In genomic region chr2:112483047-112483473, GRCh38 we compare ENCODE assay signal across 8 cellular contexts. TPM values are rescaled to one million over a fixed set of nuclear protein-coding genes. Genes with fewer than 3 reads are reported as not detected.
DNase-seq lines count a peak whose midpoint lies in the region; ATAC-seq, FAIRE-seq and TF ChIP-seq lines count a peak whose summit lies in the region.

No MANE protein-coding gene starts in this region.

- FAIRE-seq in HTR-8/SVneo (lab: Jason Lieb, UNC) (peak; percentile 69), urothelium cell line (lab: Jason Lieb, UNC) (no peak)

- TF ChIP-seq CTCF in dorsolateral prefrontal cortex (IDR thresholded peaks at IDR 0.05 in 54 of 56, conservative IDR thresholded peaks at IDR 0.05 in 2 of 56; ENCODE audit: low read depth in 1 of 56, partially characterized antibody in 56 of 56) = no peak

- DNase-seq in DMS153 treated with DMSO at 0.1 percent for 48 hours (lab: John Stamatoyannopoulos, UW; ENCODE audit: unreplicated experiment) = peak; percentile 15
- DNase-seq in HTR-8/SVneo (ENCODE audit: insufficient read length, low spot score) = peak; percentile 71
- peak; percentile 66 for DNase-seq in SK-N-DZ (ENCODE audit: low spot score)
- DNase-seq in dorsolateral prefrontal cortex = peak in 4 of 10 donors; percentile 11 to 53 (median 51)
- DNase-seq in urothelium cell line (ENCODE audit: low spot score) = peak; percentile 75
- DNase-seq in effector CD4-positive, alpha-beta T cell = no peak

- peaks cover 45% of the 10 kb centered on the region for H3K36me3 ChIP-seq in mesodermal cell (ENCODE audit: control insufficient read depth, insufficient read depth, low read length)

- peak overlapping the region; percentile 53 to 98 (median 90) for H3K4me3 ChIP-seq in dorsolateral prefrontal cortex
- peak overlapping the region; percentile 86 for H3K4me3 ChIP-seq in mesodermal cell (ENCODE audit: extremely low read depth, insufficient read depth, low read length, poor library complexity, severe bottlenecking)

- WGBS in mesodermal cell (ENCODE audit: insufficient coverage in 2 of 2), 2 experiments = 4 to 14% methylated on average over 1 to 8 of the region's 10 CpGs

- no peak for ATAC-seq in HG03159 (IDR thresholded peaks at IDR 0.05; ENCODE audit: unreplicated experiment)

- intact Hi-C loops in dorsolateral prefrontal cortex (cut with DNase I) = loop anchor here (5.0 to 10.0 kb wide), 5 partner anchors 206 to 428 kb away; partner anchors contain the start of genes TMEM87B (in 2 of the 2), ZC3H6 (in 1 of the 2) and ZC3H8 (in 1 of the 2)

- H3K27me3 ChIP-seq in dorsolateral prefrontal cortex = no peaks in the 10 kb centered on the region

- H3K4me1 ChIP-seq in mesodermal cell (ENCODE audit: control insufficient read depth, insufficient read depth, low read length, poor library complexity, severe bottlenecking) = no peaks in the 10 kb centered on the region

- H3K27ac ChIP-seq in dorsolateral prefrontal cortex = peak overlapping the region; percentile 49 to 98 (median 94)
- peak overlapping the region; percentile 78 for H3K27ac ChIP-seq in mesodermal cell (ENCODE audit: low read depth, low read length, severe bottlenecking)

- no peaks in the 10 kb centered on the region for H3K9me3 ChIP-seq in mesodermal cell (ENCODE audit: control insufficient read depth, low read length)

RNA-seq across cellular contexts. Expression of gene TTL, which starts 1.1 kb away (rescaled TPM):
- polyA plus RNA-seq in SK-N-DZ (2014; cell fraction: cytosol; rRNA removed) = 84.4 and 85.0 TPM in 2 replicates
- 64.6 and 67.8 TPM in 2 replicates for polyA plus RNA-seq in SK-N-DZ (2014; cell fraction: nucleus; rRNA removed)
- total RNA-seq in dorsolateral prefrontal cortex = 10 to 100 TPM; 43.6 to 88.0 (median 62.9) TPM
- 58.2 TPM for polyA plus RNA-seq in mesodermal cell (2013, experiment 1 of 2)
- 53.9 TPM for polyA plus RNA-seq in mesodermal cell (2013, experiment 2 of 2)

RNA-seq across cellular contexts. Expression of gene RGPD8, which starts 49.6 kb away (rescaled TPM):
- polyA plus RNA-seq in SK-N-DZ (2014; cell fraction: cytosol; rRNA removed) = 2.3 and 4.6 TPM in 2 replicates
- 3.5 and 6.7 TPM in 2 replicates for polyA plus RNA-seq in SK-N-DZ (2014; cell fraction: nucleus; rRNA removed)
- total RNA-seq in dorsolateral prefrontal cortex = 10 to 100 TPM; 22.6 to 76.9 (median 45.9) TPM
- 13.3 TPM for polyA plus RNA-seq in mesodermal cell (2013, experiment 1 of 2)
- 12.2 TPM for polyA plus RNA-seq in mesodermal cell (2013, experiment 2 of 2)

RNA-seq across cellular contexts. Expression of gene POLR1B, which starts 59.2 kb away (rescaled TPM):
- 26.0 and 34.5 TPM in 2 replicates for polyA plus RNA-seq in SK-N-DZ (2014; cell fraction: cytosol; rRNA removed)
- polyA plus RNA-seq in SK-N-DZ (2014; cell fraction: nucleus; rRNA removed) = 21.3 and 28.1 TPM in 2 replicates
- total RNA-seq in dorsolateral prefrontal cortex = 10 to 100 TPM; 10.4 to 27.6 (median 17.8) TPM
- 9.5 TPM for polyA plus RNA-seq in mesodermal cell (2013, experiment 1 of 2)
- polyA plus RNA-seq in mesodermal cell (2013, experiment 2 of 2) = 9.5 TPM
